ENCODE assay signal across 11 cellular contexts in genomic region chr7:82678716-82679115, GRCh38.
DNase-seq lines count a peak whose midpoint lies in the region; ATAC-seq lines count a peak whose summit lies in the region.
"Had no signal": no experiment of that assay in that cellular context is flagged by ENCODE, and none has a peak within 500 bp of the region (broad histone marks: within the 10 kb centered on the region; RNA-seq: fewer than 3 reads in every experiment).

No MANE protein-coding gene starts in this region.

- ATAC-seq in stimulated activated effector memory CD8-positive, alpha-beta T cell treated with anti-CD3 and anti-CD28 coated beads, Interleukin-12 subunit alpha, Interleukin-12 subunit beta, amount 100 ng/mL, for 72 hours, result peak; percentile 77

- no peak overlapping the region for H3K4me3 Mint-ChIP-seq in activated naive CD4-positive, alpha-beta T cell treated with anti-CD3 and anti-CD28 coated beads for 36 hours
- peak overlapping the region; percentile 2 for H3K4me3 Mint-ChIP-seq in activated T-helper 1 cell treated with anti-CD3 and anti-CD28 coated beads, Interleukin-12 subunit alpha, Interleukin-12 subunit beta, Interleukin-2, Interleukin-4 antibody, amounts not matched to agents 30 ng/mL and 10 ng/mL and 1 ng/mL, durations not matched to agents 14 hours and 24 hours and 36 hours
- H3K4me3 Mint-ChIP-seq in stimulated activated effector memory CD8-positive, alpha-beta T cell treated with anti-CD3 and anti-CD28 coated beads, Interleukin-12 subunit alpha, Interleukin-12 subunit beta, amount 100 ng/mL, for 72 hours, result peak overlapping the region; percentile 32
- H3K4me3 Mint-ChIP-seq: HFFc6 had no signal

- H3K4me1 Mint-ChIP-seq in activated naive CD4-positive, alpha-beta T cell treated with anti-CD3 and anti-CD28 coated beads for 36 hours (ENCODE audit: low read depth), result peaks cover 16% of the 10 kb centered on the region
- H3K4me1 Mint-ChIP-seq in activated T-helper 1 cell treated with anti-CD3 and anti-CD28 coated beads, Interleukin-12 subunit alpha, Interleukin-12 subunit beta, Interleukin-2, Interleukin-4 antibody, amounts not matched to agents 30 ng/mL and 10 ng/mL and 1 ng/mL, durations not matched to agents 14 hours and 24 hours and 36 hours (ENCODE audit: low read depth), result peaks cover 17% of the 10 kb centered on the region
- H3K4me1 Mint-ChIP-seq in stimulated activated effector memory CD8-positive, alpha-beta T cell treated with anti-CD3 and anti-CD28 coated beads, Interleukin-12 subunit alpha, Interleukin-12 subunit beta, amount 100 ng/mL, for 72 hours, result peaks cover 6% of the 10 kb centered on the region

- no peak for DNase-seq in activated naive CD4-positive, alpha-beta T cell treated with anti-CD3 and anti-CD28 coated beads for 36 hours
- DNase-seq in activated naive CD4-positive, alpha-beta T cell (lab: John Stamatoyannopoulos, UW), result no peak
- DNase-seq in KBM-7 (peak; percentile 47), NCI-H2029 (lab: John Stamatoyannopoulos, UW) (no peak), SW 1271 (lab: John Stamatoyannopoulos, UW) (no peak), NCI-H1436 treated with DMSO at 0.1 percent for 48 hours (lab: John Stamatoyannopoulos, UW) (no peak)
- no peak for DNase-seq in activated T-helper 1 cell treated with anti-CD3 and anti-CD28 coated beads, Interleukin-12 subunit alpha, Interleukin-12 subunit beta, Interleukin-2, Interleukin-4 antibody, amounts not matched to agents 30 ng/mL and 10 ng/mL and 1 ng/mL, durations not matched to agents 14 hours and 24 hours and 36 hours (ENCODE audit: low spot score)
- no peak for DNase-seq in stimulated activated effector memory CD8-positive, alpha-beta T cell treated with anti-CD3 and anti-CD28 coated beads, Interleukin-12 subunit alpha, Interleukin-12 subunit beta, amount 100 ng/mL, for 72 hours (ENCODE audit: low spot score in 2 of 2)
- DNase-seq: amygdala, HFFc6, substantia nigra had no signal

- in situ Hi-C loops in KBM-7 (cut with MboI; ENCODE audit: low pct_unique_long_range_greater_than_20kb, low sequenced_read_pairs), result no loop called here

- H3K9me3 Mint-ChIP-seq in activated naive CD4-positive, alpha-beta T cell treated with anti-CD3 and anti-CD28 coated beads for 36 hours, result peaks cover 2% of the 10 kb centered on the region
- H3K9me3 Mint-ChIP-seq in activated T-helper 1 cell treated with anti-CD3 and anti-CD28 coated beads, Interleukin-12 subunit alpha, Interleukin-12 subunit beta, Interleukin-2, Interleukin-4 antibody, amounts not matched to agents 30 ng/mL and 10 ng/mL and 1 ng/mL, durations not matched to agents 14 hours and 24 hours and 36 hours, result peaks cover 10% of the 10 kb centered on the region
- H3K9me3 Mint-ChIP-seq in stimulated activated effector memory CD8-positive, alpha-beta T cell treated with anti-CD3 and anti-CD28 coated beads, Interleukin-12 subunit alpha, Interleukin-12 subunit beta, amount 100 ng/mL, for 72 hours, result peaks cover 7% of the 10 kb centered on the region
- H3K9me3 Mint-ChIP-seq: HFFc6 had no signal

- intact Hi-C loops in activated naive CD4-positive, alpha-beta T cell treated with anti-CD3 and anti-CD28 coated beads for 36 hours (cut with micrococcal nuclease), result no loop called here
- intact Hi-C loops in activated T-helper 1 cell treated with anti-CD3 and anti-CD28 coated beads, Interleukin-12 subunit alpha, Interleukin-12 subunit beta, Interleukin-2, Interleukin-4 antibody, amounts not matched to agents 30 ng/mL and 10 ng/mL and 1 ng/mL, durations not matched to agents 14 hours and 24 hours and 36 hours (cut with micrococcal nuclease), result no loop called here

- H3K36me3 Mint-ChIP-seq in activated naive CD4-positive, alpha-beta T cell treated with anti-CD3 and anti-CD28 coated beads for 36 hours (ENCODE audit: low read depth), result no peaks in the 10 kb centered on the region
- H3K36me3 Mint-ChIP-seq in activated T-helper 1 cell treated with anti-CD3 and anti-CD28 coated beads, Interleukin-12 subunit alpha, Interleukin-12 subunit beta, Interleukin-2, Interleukin-4 antibody, amounts not matched to agents 30 ng/mL and 10 ng/mL and 1 ng/mL, durations not matched to agents 14 hours and 24 hours and 36 hours (ENCODE audit: low read depth), result no peaks in the 10 kb centered on the region
- peaks cover 6% of the 10 kb centered on the region for H3K36me3 Mint-ChIP-seq in stimulated activated effector memory CD8-positive, alpha-beta T cell treated with anti-CD3 and anti-CD28 coated beads, Interleukin-12 subunit alpha, Interleukin-12 subunit beta, amount 100 ng/mL, for 72 hours

- H3K27me3 Mint-ChIP-seq in activated naive CD4-positive, alpha-beta T cell treated with anti-CD3 and anti-CD28 coated beads for 36 hours (ENCODE audit: low read depth), result no peaks in the 10 kb centered on the region
- no peaks in the 10 kb centered on the region for H3K27me3 Mint-ChIP-seq in activated T-helper 1 cell treated with anti-CD3 and anti-CD28 coated beads, Interleukin-12 subunit alpha, Interleukin-12 subunit beta, Interleukin-2, Interleukin-4 antibody, amounts not matched to agents 30 ng/mL and 10 ng/mL and 1 ng/mL, durations not matched to agents 14 hours and 24 hours and 36 hours (ENCODE audit: insufficient read depth)

- CTCF ChIA-PET in activated naive CD4-positive, alpha-beta T cell treated with anti-CD3 and anti-CD28 coated beads for 36 hours (lab: Charles Lee), result no interaction called here

- peak overlapping the region; percentile 77 for H3K27ac Mint-ChIP-seq in activated naive CD4-positive, alpha-beta T cell treated with anti-CD3 and anti-CD28 coated beads for 36 hours
- peak overlapping the region; percentile 85 for H3K27ac Mint-ChIP-seq in activated T-helper 1 cell treated with anti-CD3 and anti-CD28 coated beads, Interleukin-12 subunit alpha, Interleukin-12 subunit beta, Interleukin-2, Interleukin-4 antibody, amounts not matched to agents 30 ng/mL and 10 ng/mL and 1 ng/mL, durations not matched to agents 14 hours and 24 hours and 36 hours
- H3K27ac Mint-ChIP-seq in stimulated activated effector memory CD8-positive, alpha-beta T cell treated with anti-CD3 and anti-CD28 coated beads, Interleukin-12 subunit alpha, Interleukin-12 subunit beta, amount 100 ng/mL, for 72 hours, result peak overlapping the region; percentile 75
- H3K27ac Mint-ChIP-seq: HFFc6 had no signal
